Comparison of ENCODE assay signal across 13 cellular contexts in genomic region chr13:30107536-30108136, GRCh38.
A peak's percentile ranks its signal among the peaks of the same experiment; 100 is the strongest.
DNase-seq lines count a peak whose midpoint lies in the region; ATAC-seq, FAIRE-seq and TF ChIP-seq lines count a peak whose summit lies in the region.
"Had no signal": no experiment of that assay in that cellular context is flagged by ENCODE, and none has a peak within 500 bp of the region (broad histone marks: within the 10 kb centered on the region; RNA-seq: fewer than 3 reads in every experiment).

No MANE protein-coding gene starts in this region.

- no peak overlapping the region for H3K4ac ChIP-seq in trophoblast cell (ENCODE audit: low read depth, low read length)

- no peaks in the 10 kb centered on the region for H3K36me3 Mint-ChIP-seq in GM23338 (ENCODE audit: low read depth)
- H3K36me3 Mint-ChIP-seq: WTC11 had no signal

- H3K9ac ChIP-seq in PC-3 (ENCODE audit: low read length) (no peak overlapping the region), trophoblast cell (ENCODE audit: low read length) (no peak overlapping the region)

- H3K18ac ChIP-seq in trophoblast cell (ENCODE audit: low read length): no peak overlapping the region

- CTCF ChIA-PET in PC-3 (lab: Charles Lee): no interaction called here

- no peak overlapping the region for H4K8ac ChIP-seq in trophoblast cell (ENCODE audit: low read depth, low read length)

- H3K27ac ChIP-seq in GM23338 (ENCODE audit: low read depth) (no peak overlapping the region), PC-3 (ENCODE audit: low read length) (no peak overlapping the region), trophoblast cell (ENCODE audit: low read depth, low read length) (no peak overlapping the region), small intestine (ENCODE audit: low read depth in 1 of 2, low read length in 1 of 2) (no peak overlapping the region)

- BruUV-seq in PC-3 (replicated peaks; lab: Mats Ljungman, UMichigan): no TSS peak

- H3K4me2 ChIP-seq in GM23338: no peak overlapping the region
- no peak overlapping the region for H3K4me2 ChIP-seq in PC-3 (ENCODE audit: low read length)
- H3K4me2 ChIP-seq in trophoblast cell (ENCODE audit: low read length): no peak overlapping the region

- WGBS in trophoblast cell (ENCODE audit: extremely low coverage, insufficient coverage, insufficient read length): no CpG with 5 or more reads among the region's 13 CpGs
- WGBS in small intestine, 3 donors: 85 to 91% (median 89%) methylated on average over 13 of the region's 13 CpGs

- ATAC-seq in GM23338: no peak
- peak; percentile 76 for ATAC-seq in PC-3
- ATAC-seq in GM21367 (IDR thresholded peaks at IDR 0.05; ENCODE audit: unreplicated experiment): no peak
- ATAC-seq: WTC11 had no signal

- H3K36me3 ChIP-seq in GM23338 (ENCODE audit: insufficient read depth): no peaks in the 10 kb centered on the region
- no peaks in the 10 kb centered on the region for H3K36me3 ChIP-seq in PC-3 (ENCODE audit: low read depth, low read length)
- no peaks in the 10 kb centered on the region for H3K36me3 ChIP-seq in trophoblast cell (ENCODE audit: control insufficient read depth in 1 of 2, insufficient read depth in 2 of 2, low read length in 2 of 2)
- no peaks in the 10 kb centered on the region for H3K36me3 ChIP-seq in small intestine (ENCODE audit: control insufficient read depth in 2 of 2, insufficient read depth in 2 of 2, low read length in 2 of 2)
- no peaks in the 10 kb centered on the region for H3K36me3 ChIP-seq in BE2C

- peak overlapping the region; percentile 28; the same call in 1 of the 2 replicates for H3K27ac Mint-ChIP-seq in GM23338
- H3K27ac Mint-ChIP-seq: activated T-helper 1 cell treated with anti-CD3 and anti-CD28 coated beads, Interleukin-12 subunit alpha, Interleukin-12 subunit beta, Interleukin-2, Interleukin-4 antibody, amounts not matched to agents 30 ng/mL and 10 ng/mL and 1 ng/mL, durations not matched to agents 14 hours and 24 hours and 36 hours; WTC11 had no signal

- H2AFZ ChIP-seq in GM23338 (no peak overlapping the region), PC-3 (ENCODE audit: low read length) (0 out of 2 replicates have a peak overlapping the region, but pooled peaks have one; percentile 3), trophoblast cell (ENCODE audit: insufficient read depth, low read length, poor library complexity) (no peak overlapping the region)

- DNase-seq in GM23338 (ENCODE audit: low spot score): no peak
- DNase-seq in PC-3: peak; percentile 55
- peak; percentile 47 for DNase-seq in fibroblast of the aortic adventitia (ENCODE audit: low read depth)
- DNase-seq in trophoblast cell: peak; percentile 99
- DNase-seq in small intestine: no peak
- DNase-seq in NCI-H1105 (lab: John Stamatoyannopoulos, UW): no peak
- DNase-seq in BE2C: no peak
- DNase-seq: caudate nucleus; NCI-H2171; stimulated activated CD4-positive, alpha-beta T cell treated with anti-CD3 and anti-CD28 coated beads, Interleukin-4, amount 100 ng/mL, for 1 hour had no signal

- intact Hi-C loops in PC-3 (cut with micrococcal nuclease): no loop called here

- H2BK120ac ChIP-seq in trophoblast cell (ENCODE audit: insufficient read depth, low read length, poor library complexity): peak overlapping the region; percentile 55

- H3K4me1 ChIP-seq in GM23338 (ENCODE audit: insufficient read depth) (0 out of 2 replicates have a peak, but pooled peaks cover 4% of the 10 kb centered on the region), PC-3 (ENCODE audit: insufficient read depth, low read length) (peaks cover 19% of the 10 kb centered on the region; the same call in 1 of the 2 replicates), trophoblast cell (ENCODE audit: control insufficient read depth in 1 of 2, insufficient read depth in 2 of 2, low read length in 2 of 2) (peaks cover 32 to 42% of the 10 kb centered on the region in 2 experiments), small intestine (ENCODE audit: control insufficient read depth in 2 of 2, insufficient read depth in 1 of 2, low read depth in 1 of 2, low read length in 1 of 2) (peaks cover 0 to 2% of the 10 kb centered on the region in 2 donors), BE2C (no peaks in the 10 kb centered on the region)

- POLR2A ChIA-PET in PC-3 (lab: Charles Lee; ENCODE audit: unreplicated experiment): no interaction called here

- no peak overlapping the region for H3K4me3 Mint-ChIP-seq in GM23338
- H3K4me3 Mint-ChIP-seq: activated T-helper 1 cell treated with anti-CD3 and anti-CD28 coated beads, Interleukin-12 subunit alpha, Interleukin-12 subunit beta, Interleukin-2, Interleukin-4 antibody, amounts not matched to agents 30 ng/mL and 10 ng/mL and 1 ng/mL, durations not matched to agents 14 hours and 24 hours and 36 hours; WTC11 had no signal

- H3K27me3 ChIP-seq in GM23338 (ENCODE audit: insufficient read depth): no peaks in the 10 kb centered on the region
- no peaks in the 10 kb centered on the region for H3K27me3 ChIP-seq in PC-3 (ENCODE audit: low read length)
- no peaks in the 10 kb centered on the region for H3K27me3 ChIP-seq in trophoblast cell (ENCODE audit: insufficient read depth, low read length)
- H3K27me3 ChIP-seq in small intestine (ENCODE audit: control insufficient read depth in 2 of 2, insufficient read depth in 2 of 2, low read length in 2 of 2): no peaks in the 10 kb centered on the region
- no peaks in the 10 kb centered on the region for H3K27me3 ChIP-seq in BE2C

- H4K12ac ChIP-seq in trophoblast cell (ENCODE audit: low read depth, low read length): no peak overlapping the region

- no peak overlapping the region for H3K23ac ChIP-seq in trophoblast cell (ENCODE audit: low read length)

- no peak overlapping the region for H2AK5ac ChIP-seq in trophoblast cell (ENCODE audit: low read length)

- TF ChIP-seq CTCF in GM23338 (conservative IDR thresholded peaks at IDR 0.05; ENCODE audit: low read depth in 2 of 2): no peak
- no peak for TF ChIP-seq CTCF in PC-3 (conservative IDR thresholded peaks at IDR 0.05; ENCODE audit: low read depth, low read length)
- TF ChIP-seq CTCF in fibroblast of the aortic adventitia (IDR thresholded peaks at IDR 0.05; ENCODE audit: insufficient read depth, low read length): no peak
- no peak for TF ChIP-seq CTCF in BE2C (IDR thresholded peaks at IDR 0.05; ENCODE audit: low read depth, low read length)

- H4K91ac ChIP-seq in trophoblast cell (ENCODE audit: low read depth, low read length): peak overlapping the region; percentile 25

- H3K14ac ChIP-seq in trophoblast cell (ENCODE audit: low read length): no peak overlapping the region

- H4K20me1 ChIP-seq in GM23338 (replicated peaks; ENCODE audit: insufficient read depth) (no peaks in the 10 kb centered on the region), PC-3 (ENCODE audit: low read length) (no peaks in the 10 kb centered on the region)

- H3F3A ChIP-seq in GM23338 (replicated peaks; ENCODE audit: low read depth) (no peaks in the 10 kb centered on the region), PC-3 (ENCODE audit: low read length, unreplicated experiment) (no peaks in the 10 kb centered on the region)

- H3K9me2 ChIP-seq in GM23338 (ENCODE audit: insufficient read depth): no peaks in the 10 kb centered on the region
- H3K9me2 ChIP-seq in PC-3 (replicated peaks; ENCODE audit: low read length): no peaks in the 10 kb centered on the region

- H3K79me1 ChIP-seq in trophoblast cell (ENCODE audit: low read length): peaks cover 29% of the 10 kb centered on the region

- no peak overlapping the region for H2BK12ac ChIP-seq in trophoblast cell (ENCODE audit: low read length)

- no peaks in the 10 kb centered on the region for H3K79me2 ChIP-seq in GM23338 (replicated peaks; ENCODE audit: insufficient read depth)
- no peaks in the 10 kb centered on the region for H3K79me2 ChIP-seq in PC-3 (ENCODE audit: low read length)
- peaks cover 2% of the 10 kb centered on the region for H3K79me2 ChIP-seq in trophoblast cell (ENCODE audit: control insufficient read depth, insufficient read depth, low read length, poor library complexity)

- H3K27me3 Mint-ChIP-seq in GM23338 (ENCODE audit: insufficient read depth, low read depth, poor library complexity): peaks cover 23% of the 10 kb centered on the region

- no peaks in the 10 kb centered on the region for H3K9me3 ChIP-seq in PC-3 (ENCODE audit: low read length)
- no peaks in the 10 kb centered on the region for H3K9me3 ChIP-seq in trophoblast cell (ENCODE audit: insufficient read depth, low read depth, low read length)
- no peaks in the 10 kb centered on the region for H3K9me3 ChIP-seq in small intestine (ENCODE audit: control insufficient read depth, low read depth)
- no peaks in the 10 kb centered on the region for H3K9me3 ChIP-seq in BE2C

- no peak for FAIRE-seq in small intestine (lab: Jason Lieb, UNC)

- peaks cover 18% of the 10 kb centered on the region for H3K4me1 Mint-ChIP-seq in GM23338

- no peaks in the 10 kb centered on the region; the same call in 2 of the 3 replicates for H3K9me3 Mint-ChIP-seq in GM23338
- H3K9me3 Mint-ChIP-seq: activated T-helper 1 cell treated with anti-CD3 and anti-CD28 coated beads, Interleukin-12 subunit alpha, Interleukin-12 subunit beta, Interleukin-2, Interleukin-4 antibody, amounts not matched to agents 30 ng/mL and 10 ng/mL and 1 ng/mL, durations not matched to agents 14 hours and 24 hours and 36 hours; WTC11 had no signal

- H3K4me3 ChIP-seq in GM23338: no peak overlapping the region
- no peak overlapping the region for H3K4me3 ChIP-seq in PC-3 (ENCODE audit: low read length)
- H3K4me3 ChIP-seq in fibroblast of the aortic adventitia (ENCODE audit: low read depth, low read length): no peak overlapping the region
- H3K4me3 ChIP-seq in trophoblast cell (ENCODE audit: low read depth, low read length): no peak overlapping the region
- no peak overlapping the region for H3K4me3 ChIP-seq in small intestine (ENCODE audit: low read depth in 1 of 2, low read length in 2 of 2)
- no peak overlapping the region for H3K4me3 ChIP-seq in BE2C (ENCODE audit: low read depth, low read length)

- H2BK5ac ChIP-seq in trophoblast cell (ENCODE audit: low read depth, low read length, poor library complexity): no peak overlapping the region

TF ChIP-seq in GM23338, 12 proteins besides CTCF, POLR2A, EP300 and RAD21 (continues in another document):
- TF ChIP-seq EZH2 (IDR thresholded peaks at IDR 0.05; ENCODE audit: low read depth, unreplicated experiment) (no peak), JUNB (IDR thresholded peaks at IDR 0.05; ENCODE audit: unreplicated experiment) (no peak), STAT1 (IDR thresholded peaks at IDR 0.05; ENCODE audit: unreplicated experiment) (no peak), ZNF331 (CRISPR knock-in tag; IDR thresholded peaks at IDR 0.05; ENCODE audit: low read depth) (no peak), POLR2AphosphoS5 (IDR thresholded peaks at IDR 0.05; ENCODE audit: low read depth) (no peak), CREB1 (CRISPR knock-in tag; IDR thresholded peaks at IDR 0.05; ENCODE audit: low read depth) (no peak)

Comparison
In these comparisons a context has a peak if more than half of its experiments do, and no peak if none do; other contexts are left out.
1. DNase-seq: peak in PC-3 (single experiment), fibroblast of the aortic adventitia (single experiment) and trophoblast cell (2 of 2); none in GM23338 (single experiment), small intestine (single experiment), NCI-H1105 (single experiment) and BE2C (single experiment).